23 cellular contexts compared by ENCODE assay signal in genomic region chr3:11658180-11658579, GRCh38. TPM values are rescaled to one million over a fixed set of nuclear protein-coding genes. Genes with fewer than 3 reads are reported as not detected.
DNase-seq lines count a peak whose midpoint lies in the region; ATAC-seq, FAIRE-seq and TF ChIP-seq lines count a peak whose summit lies in the region.
"Had no signal": no experiment of that assay in that cellular context is flagged by ENCODE, and none has a peak within 500 bp of the region (broad histone marks: within the 10 kb centered on the region; RNA-seq: fewer than 3 reads in every experiment).

No MANE protein-coding gene starts in this region.

- peak; percentile 21 for DNase-seq in coronary artery (ENCODE audit: low spot score)
- no peak for DNase-seq in left colon
- DNase-seq in pancreas, result no peak
- DNase-seq in NCI-H1694 treated with DMSO at 0.1 percent for 48 hours (lab: John Stamatoyannopoulos, UW), result no peak
- no peak for DNase-seq in GM19239 (ENCODE audit: insufficient read length, low spot score)
- DNase-seq in activated CD4-positive, alpha-beta T cell treated with anti-CD3 and anti-CD28 coated beads, Interleukin-2, amount 50 U/mL, for 4 hours, result no peak
- DNase-seq: 8988T; ACHN; AML-193; BE2C; Calu3; CD4-positive, alpha-beta T cell; CD8-positive, alpha-beta memory T cell; COR-L47; DMS53; DMS79 treated with DMSO at 0.1 percent for 48 hours; GF-D8; H9 had no signal

- ATAC-seq in left colon (peak; percentile 70), pancreas (peak in 2 of 4 donors; percentile 6 to 17)
- ATAC-seq: A549, GM23338, HCT116 had no signal

- intact Hi-C loops in left colon (cut with DNase I, micrococcal nuclease), result no loop called here
- intact Hi-C loops in pancreas (cut with DNase I), result loop anchor here in 2 of 3 donors (5.0 to 10.0 kb wide), 3 partner anchors 147 to 281 kb away; no protein-coding TSS in a partner anchor

- H3K27me3 ChIP-seq in pancreas, result no peaks in the 10 kb centered on the region
- H3K27me3 ChIP-seq: BE2C; BLaER1 treated with 17β-estradiol and CSF1 and Interleukin-3, amounts not matched to agents 10 nM and 100 nM had no signal

- H3K27ac ChIP-seq in coronary artery (no peak overlapping the region), pancreas (peak overlapping the region in 3 of 4 donors; percentile 12 to 46 (median 38))
- H3K27ac ChIP-seq: A549; BLaER1 treated with 17β-estradiol and CSF1 and Interleukin-3, amounts not matched to agents 10 nM and 100 nM had no signal

- no peaks in the 10 kb centered on the region for H3K36me3 ChIP-seq in pancreas
- H3K36me3 ChIP-seq: BE2C; BLaER1 treated with 17β-estradiol and CSF1 and Interleukin-3, amounts not matched to agents 10 nM and 100 nM had no signal

- FAIRE-seq in pancreas (lab: Jason Lieb, UNC) (no peak), GM19239 (lab: Jason Lieb, UNC) (no peak)
- FAIRE-seq: A549, GM12892 had no signal

- WGBS in pancreas, 2 donors, result 13 to 20% methylated on average over 5 of the region's 5 CpGs

- no peak overlapping the region for H3K4me3 ChIP-seq in coronary artery
- no peak overlapping the region for H3K4me3 ChIP-seq in pancreas
- H3K4me3 ChIP-seq: A549; BLaER1 treated with 17β-estradiol and CSF1 and Interleukin-3, amounts not matched to agents 10 nM and 100 nM; GM23338 had no signal

- H3K9me3 ChIP-seq in pancreas, result no peaks in the 10 kb centered on the region
- H3K9me3 ChIP-seq: BE2C; BLaER1 treated with 17β-estradiol and CSF1 and Interleukin-3, amounts not matched to agents 10 nM and 100 nM had no signal

- peaks cover 16 to 31% (median 24%) of the 10 kb centered on the region in 3 donors for H3K4me1 ChIP-seq in pancreas
- H3K4me1 ChIP-seq: BE2C had no signal

- TF ChIP-seq CTCF in coronary artery (IDR thresholded peaks at IDR 0.05) (no peak), pancreas (IDR thresholded peaks at IDR 0.05) (no peak)

RNA-seq across cellular contexts. Expression of gene VGLL4, which starts 14.5 kb away (rescaled TPM):
- total RNA-seq in left colon (10 to 100 TPM; 52.7 to 53.4 TPM), pancreas (10 to 100 TPM; 17.3 to 47.8 (median 21.5) TPM)
- 10 to 100 TPM; 20.9 to 31.9 TPM for polyA plus RNA-seq in pancreas

Comparison
In these comparisons a context has a peak if more than half of its experiments do, and no peak if none do; other contexts are left out.
1. H3K27ac ChIP-seq: peak in pancreas (3 of 4); none in coronary artery (0 of 2).
2. intact Hi-C loops: an anchor here in pancreas (5.0 to 10.0 kb wide); none called in left colon.